ENCODE assay signal across 27 cellular contexts in the genomic region with DNA sequence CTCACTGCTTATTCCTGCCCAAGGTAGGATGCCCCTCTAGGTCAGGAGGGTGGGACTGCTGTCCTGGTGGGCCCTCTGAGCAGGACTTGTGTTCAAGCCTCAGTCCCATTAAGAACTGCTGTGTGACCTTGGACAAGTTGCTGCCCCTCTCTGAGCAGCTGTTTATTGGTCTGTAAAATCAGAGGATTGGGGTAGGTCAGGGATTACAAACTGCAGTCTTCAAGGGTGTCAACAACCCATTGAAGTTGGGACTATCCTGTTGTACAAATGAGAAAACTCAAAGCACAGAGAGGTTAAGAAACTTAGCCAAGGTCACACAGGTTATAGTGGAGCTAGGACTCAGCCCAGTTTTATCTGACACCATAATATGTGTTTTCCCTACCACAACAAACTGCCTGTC. TPM values are rescaled to one million over a fixed set of nuclear protein-coding genes. Genes with fewer than 3 reads are reported as not detected.
DNase-seq lines count a peak whose midpoint lies in the region; ATAC-seq and TF ChIP-seq lines count a peak whose summit lies in the region.
"Had no signal": no experiment of that assay in that cellular context is flagged by ENCODE, and none has a peak within 500 bp of the region (broad histone marks: within the 10 kb centered on the region; RNA-seq: fewer than 3 reads in every experiment).

No MANE protein-coding gene starts in this region.

- peaks cover 21% of the 10 kb centered on the region for H3K27me3 Mint-ChIP-seq in glutamatergic neuron (ENCODE audit: unreplicated experiment)
- H3K27me3 Mint-ChIP-seq: activated naive CD4-positive, alpha-beta T cell treated with anti-CD3 and anti-CD28 coated beads, Interleukin-2, amount 50 U/mL, for 24 hours; activated T-helper 17 cell treated with anti-CD3 and anti-CD28 coated beads, Interleukin-2, amount 50 U/mL, for 72 hours; stimulated activated naive B cell treated with anti-CD40 and anti-IgM and Interleukin-4, amounts not matched to agents 10 μg/mL and 1 μg/mL and 100 μg/mL, for 72 hours had no signal

- H3K36me3 ChIP-seq in cardiac muscle cell = peaks cover 29% of the 10 kb centered on the region
- H3K36me3 ChIP-seq in KOPT-K1 (ENCODE audit: insufficient read depth, low read length) = peaks cover 54% of the 10 kb centered on the region
- peaks cover 0 to 87% (median 9%) of the 10 kb centered on the region in 6 donors for H3K36me3 ChIP-seq in spleen

- H3K4me3 Mint-ChIP-seq in glutamatergic neuron (ENCODE audit: unreplicated experiment) = peak overlapping the region; percentile 20
- H3K4me3 Mint-ChIP-seq: activated naive CD4-positive, alpha-beta T cell treated with anti-CD3 and anti-CD28 coated beads, Interleukin-2, amount 50 U/mL, for 24 hours; activated T-helper 17 cell treated with anti-CD3 and anti-CD28 coated beads, Interleukin-2, amount 50 U/mL, for 72 hours; stimulated activated naive B cell treated with anti-CD40 and anti-IgM and Interleukin-4, amounts not matched to agents 10 μg/mL and 1 μg/mL and 100 μg/mL, for 72 hours had no signal

- H3K36me3 Mint-ChIP-seq in glutamatergic neuron (ENCODE audit: unreplicated experiment) = no peaks in the 10 kb centered on the region
- H3K36me3 Mint-ChIP-seq: activated naive CD4-positive, alpha-beta T cell treated with anti-CD3 and anti-CD28 coated beads, Interleukin-2, amount 50 U/mL, for 24 hours had no signal

- no peak overlapping the region for H3K27ac Mint-ChIP-seq in glutamatergic neuron (ENCODE audit: unreplicated experiment)
- H3K27ac Mint-ChIP-seq: activated naive CD4-positive, alpha-beta T cell treated with anti-CD3 and anti-CD28 coated beads, Interleukin-2, amount 50 U/mL, for 24 hours; stimulated activated naive B cell treated with anti-CD40 and anti-IgM and Interleukin-4, amounts not matched to agents 10 μg/mL and 1 μg/mL and 100 μg/mL, for 72 hours had no signal

- intact Hi-C loops in left ventricle myocardium superior (cut with micrococcal nuclease) = no loop called here
- intact Hi-C loops in spleen (cut with DNase I; ENCODE audit: low total_unique reads) = no loop called here

- no peaks in the 10 kb centered on the region for H3K9me3 ChIP-seq in cardiac muscle cell (ENCODE audit: low read depth)
- no peaks in the 10 kb centered on the region for H3K9me3 ChIP-seq in KOPT-K1 (ENCODE audit: insufficient read depth, low read length, poor library complexity, severe bottlenecking)
- no peaks in the 10 kb centered on the region for H3K9me3 ChIP-seq in spleen
- H3K9me3 ChIP-seq: BE2C had no signal

- H3K4me1 ChIP-seq in cardiac muscle cell (ENCODE audit: low read depth) (peaks cover 25% of the 10 kb centered on the region), spleen (peaks cover 7 to 91% (median 52%) of the 10 kb centered on the region in 6 donors)

- H3K9me3 Mint-ChIP-seq in glutamatergic neuron (ENCODE audit: unreplicated experiment) = peaks cover 12% of the 10 kb centered on the region
- H3K9me3 Mint-ChIP-seq: activated naive CD4-positive, alpha-beta T cell treated with anti-CD3 and anti-CD28 coated beads, Interleukin-2, amount 50 U/mL, for 24 hours; activated T-helper 17 cell treated with anti-CD3 and anti-CD28 coated beads, Interleukin-2, amount 50 U/mL, for 72 hours; stimulated activated naive B cell treated with anti-CD40 and anti-IgM and Interleukin-4, amounts not matched to agents 10 μg/mL and 1 μg/mL and 100 μg/mL, for 72 hours had no signal

- no peak for TF ChIP-seq POLR2A in spleen (IDR thresholded peaks at IDR 0.05)

- TF ChIP-seq CTCF in cardiac muscle cell (IDR thresholded peaks at IDR 0.05; ENCODE audit: low read depth, low read length) (no peak), glutamatergic neuron (IDR thresholded peaks at IDR 0.05; ENCODE audit: partially characterized antibody, unreplicated experiment) (no peak), spleen (IDR thresholded peaks at IDR 0.05 in 8 of 11, conservative IDR thresholded peaks at IDR 0.05 in 3 of 11) (no peak)

- no peak for ATAC-seq in left ventricle myocardium superior
- no peak for ATAC-seq in HG03139 (IDR thresholded peaks at IDR 0.05; ENCODE audit: unreplicated experiment)
- ATAC-seq: activated T-helper 17 cell treated with anti-CD3 and anti-CD28 coated beads, Interleukin-2, amount 50 U/mL, for 72 hours; stimulated activated naive B cell treated with anti-CD40 and anti-IgM and Interleukin-4, amounts not matched to agents 10 μg/mL and 1 μg/mL and 100 μg/mL, for 72 hours had no signal

- no peaks in the 10 kb centered on the region for H3K27me3 ChIP-seq in cardiac muscle cell
- H3K27me3 ChIP-seq in spleen (replicated peaks in 1 of 7) = no peaks in the 10 kb centered on the region
- H3K27me3 ChIP-seq: BE2C, dorsolateral prefrontal cortex had no signal

- peak overlapping the region; percentile 55 for H3K27ac ChIP-seq in cardiac muscle cell
- peak overlapping the region; percentile 94 for H3K27ac ChIP-seq in KOPT-K1 (ENCODE audit: low read depth, low read length, poor library complexity, severe bottlenecking)
- H3K27ac ChIP-seq in spleen = peak overlapping the region in 5 of 8 donors; percentile 20 to 80 (median 45)
- H3K27ac ChIP-seq: dorsolateral prefrontal cortex had no signal

- H3K4me1 Mint-ChIP-seq in glutamatergic neuron (ENCODE audit: low read depth, unreplicated experiment) = peaks cover 30% of the 10 kb centered on the region
- H3K4me1 Mint-ChIP-seq: activated T-helper 17 cell treated with anti-CD3 and anti-CD28 coated beads, Interleukin-2, amount 50 U/mL, for 72 hours; stimulated activated naive B cell treated with anti-CD40 and anti-IgM and Interleukin-4, amounts not matched to agents 10 μg/mL and 1 μg/mL and 100 μg/mL, for 72 hours had no signal

- no peak for DNase-seq in cardiac muscle cell (ENCODE audit: low read depth in 1 of 2, low spot score in 1 of 2)
- DNase-seq in left ventricle myocardium superior = no peak
- DNase-seq in glutamatergic neuron = no peak
- DNase-seq in spleen = no peak
- DNase-seq in NCI-H774 (lab: John Stamatoyannopoulos, UW) = no peak
- DNase-seq in D341Med (ENCODE audit: low spot score) = no peak
- DNase-seq: activated CD8-positive, alpha-beta memory T cell treated with anti-CD3 and anti-CD28 coated beads, Interleukin-2, amount 50 U/mL, for 4 hours; aorta; BE2C; COR-L47; DMS79; dorsolateral prefrontal cortex; GOT3; mammary epithelial cell; NCI-H1092; NCI-H187; NCI-H226; NCI-H748 treated with DMSO at 0.1 percent for 48 hours; nucleus accumbens; stimulated activated CD4-positive, alpha-beta T cell treated with anti-CD3 and anti-CD28 coated beads, Interleukin-12 subunit alpha, Interleukin-12 subunit beta, amount 100 ng/mL, for 4 hours; stimulated activated CD4-positive, alpha-beta T cell treated with anti-CD3 and anti-CD28 coated beads, Interleukin-4, amount 100 ng/mL, for 24 hours; stimulated activated naive B cell treated with anti-CD40 and anti-IgM and Interleukin-4, amounts not matched to agents 10 μg/mL and 1 μg/mL and 100 μg/mL, for 72 hours; T-helper 9 cell had no signal

- H3K4me3 ChIP-seq in cardiac muscle cell (no peak overlapping the region), spleen (no peak overlapping the region)
- H3K4me3 ChIP-seq: dorsolateral prefrontal cortex had no signal

RNA-seq across cellular contexts. Expression of a gene that starts 55.3 kb away (rescaled TPM):
- total RNA-seq in cardiac muscle cell = 57.1 and 78.8 TPM in 2 replicates
- 48.2 and 57.7 TPM in 2 replicates for polyA plus RNA-seq in cardiac muscle cell
- total RNA-seq in left ventricle myocardium superior = 49.5 TPM
- 230 TPM for total RNA-seq in glutamatergic neuron (ENCODE audit: unreplicated experiment)
- 100 to 1,000 TPM; 117 to 210 (median 129) TPM for total RNA-seq in spleen
- polyA plus RNA-seq in spleen = 10 to 100 TPM; 10.7 to 29.7 (median 11.8) TPM
